ENCODE assay signal across 12 cellular contexts in genomic region chr16:57084996-57085395, GRCh38. TPM values are rescaled to one million over a fixed set of nuclear protein-coding genes. Genes with fewer than 3 reads are reported as not detected.
DNase-seq lines count a peak whose midpoint lies in the region; ATAC-seq and TF ChIP-seq lines count a peak whose summit lies in the region.
"Had no signal": no experiment of that assay in that cellular context is flagged by ENCODE, and none has a peak within 500 bp of the region (broad histone marks: within the 10 kb centered on the region; RNA-seq: fewer than 3 reads in every experiment).

No MANE protein-coding gene starts in this region.

- TF ChIP-seq CTCF in GM20000 (IDR thresholded peaks at IDR 0.05; ENCODE audit: extremely low read depth, missing control alignments) = no peak

- no peak for ATAC-seq in activated T-cell treated with anti-CD3 and anti-CD28 coated beads, Interleukin-2, amount 50 U/mL, for 4 hours
- no peak for ATAC-seq in stimulated activated naive B cell treated with anti-CD40 and anti-IgM and Interleukin-4, amounts not matched to agents 10 μg/mL and 1 μg/mL and 100 μg/mL, for 72 hours (replicated peaks)

- H3K36me3 Mint-ChIP-seq in activated T-cell treated with anti-CD3 and anti-CD28 coated beads, Interleukin-2, amount 50 U/mL, for 24 hours (ENCODE audit: low read depth) = peaks cover 38% of the 10 kb centered on the region
- peaks cover 12% of the 10 kb centered on the region for H3K36me3 Mint-ChIP-seq in activated T-cell treated with anti-CD3 and anti-CD28 coated beads, Interleukin-2, amount 50 U/mL, for 4 hours (ENCODE audit: insufficient read depth)
- peaks cover 18 to 19% of the 10 kb centered on the region in 2 donors for H3K36me3 Mint-ChIP-seq in stimulated activated naive B cell treated with anti-CD40 and anti-IgM and Interleukin-4, amounts not matched to agents 10 μg/mL and 1 μg/mL and 100 μg/mL, for 72 hours

- no peak overlapping the region for H3K4me3 Mint-ChIP-seq in activated T-cell treated with anti-CD3 and anti-CD28 coated beads, Interleukin-2, amount 50 U/mL, for 24 hours
- no peak overlapping the region for H3K4me3 Mint-ChIP-seq in activated T-cell treated with anti-CD3 and anti-CD28 coated beads, Interleukin-2, amount 50 U/mL, for 4 hours
- H3K4me3 Mint-ChIP-seq in stimulated activated naive B cell treated with anti-CD40 and anti-IgM and Interleukin-4, amounts not matched to agents 10 μg/mL and 1 μg/mL and 100 μg/mL, for 72 hours = peak overlapping the region in 1 of 2 donors; percentile 37
- H3K4me3 Mint-ChIP-seq: activated naive CD4-positive, alpha-beta T cell treated with anti-CD3 and anti-CD28 coated beads for 36 hours; T-helper 1 cell treated with Interleukin-12 subunit alpha and Interleukin-12 subunit beta and Interleukin-4 antibody, amounts not matched to agents 30 μg/mL and 1 μg/mL, for 36 hours had no signal

- H3K9me3 Mint-ChIP-seq in activated T-cell treated with anti-CD3 and anti-CD28 coated beads, Interleukin-2, amount 50 U/mL, for 24 hours = no peaks in the 10 kb centered on the region
- H3K9me3 Mint-ChIP-seq in activated T-cell treated with anti-CD3 and anti-CD28 coated beads, Interleukin-2, amount 50 U/mL, for 4 hours = no peaks in the 10 kb centered on the region
- no peaks in the 10 kb centered on the region for H3K9me3 Mint-ChIP-seq in stimulated activated naive B cell treated with anti-CD40 and anti-IgM and Interleukin-4, amounts not matched to agents 10 μg/mL and 1 μg/mL and 100 μg/mL, for 72 hours
- H3K9me3 Mint-ChIP-seq: activated naive CD4-positive, alpha-beta T cell treated with anti-CD3 and anti-CD28 coated beads for 36 hours; T-helper 1 cell treated with Interleukin-12 subunit alpha and Interleukin-12 subunit beta and Interleukin-4 antibody, amounts not matched to agents 30 μg/mL and 1 μg/mL, for 36 hours had no signal

- peaks cover 10% of the 10 kb centered on the region for H3K4me1 Mint-ChIP-seq in activated T-cell treated with anti-CD3 and anti-CD28 coated beads, Interleukin-2, amount 50 U/mL, for 24 hours (ENCODE audit: low read depth)
- H3K4me1 Mint-ChIP-seq in activated T-cell treated with anti-CD3 and anti-CD28 coated beads, Interleukin-2, amount 50 U/mL, for 4 hours (ENCODE audit: low read depth) = peaks cover 9% of the 10 kb centered on the region
- peaks cover 11 to 17% of the 10 kb centered on the region in 2 donors for H3K4me1 Mint-ChIP-seq in stimulated activated naive B cell treated with anti-CD40 and anti-IgM and Interleukin-4, amounts not matched to agents 10 μg/mL and 1 μg/mL and 100 μg/mL, for 72 hours

- no peak for DNase-seq in activated T-cell treated with anti-CD3 and anti-CD28 coated beads, Interleukin-2, amount 50 U/mL, for 24 hours
- DNase-seq in activated T-cell treated with anti-CD3 and anti-CD28 coated beads, Interleukin-2, amount 50 U/mL, for 4 hours = no peak
- DNase-seq in MV-4-11 (lab: John Stamatoyannopoulos, UW) = peak; percentile 79
- DNase-seq in SKM-1 treated with dmso at 0.1 percent for 144 hours (lab: John Stamatoyannopoulos, UW; ENCODE audit: unreplicated experiment) = peak; percentile 79
- no peak for DNase-seq in stimulated activated naive B cell treated with anti-CD40 and anti-IgM and Interleukin-4, amounts not matched to agents 10 μg/mL and 1 μg/mL and 100 μg/mL, for 72 hours
- no peak for DNase-seq in NCI-H2029 (lab: John Stamatoyannopoulos, UW)
- DNase-seq in islet precursor cell = no peak
- no peak for DNase-seq in GM20000 (ENCODE audit: low spot score)
- DNase-seq: NCI-H1048, NCI-H2081 treated with DMSO at 0.1 percent for 48 hours had no signal

- H3K27me3 Mint-ChIP-seq in activated T-cell treated with anti-CD3 and anti-CD28 coated beads, Interleukin-2, amount 50 U/mL, for 24 hours = no peaks in the 10 kb centered on the region
- no peaks in the 10 kb centered on the region for H3K27me3 Mint-ChIP-seq in activated T-cell treated with anti-CD3 and anti-CD28 coated beads, Interleukin-2, amount 50 U/mL, for 4 hours (ENCODE audit: low read depth)
- H3K27me3 Mint-ChIP-seq in stimulated activated naive B cell treated with anti-CD40 and anti-IgM and Interleukin-4, amounts not matched to agents 10 μg/mL and 1 μg/mL and 100 μg/mL, for 72 hours = no peaks in the 10 kb centered on the region

- peak overlapping the region; percentile 13 for H3K27ac Mint-ChIP-seq in activated T-cell treated with anti-CD3 and anti-CD28 coated beads, Interleukin-2, amount 50 U/mL, for 24 hours
- peak overlapping the region; percentile 83 for H3K27ac Mint-ChIP-seq in stimulated activated naive B cell treated with anti-CD40 and anti-IgM and Interleukin-4, amounts not matched to agents 10 μg/mL and 1 μg/mL and 100 μg/mL, for 72 hours
- H3K27ac Mint-ChIP-seq: T-helper 1 cell treated with Interleukin-12 subunit alpha and Interleukin-12 subunit beta and Interleukin-4 antibody, amounts not matched to agents 30 μg/mL and 1 μg/mL, for 36 hours had no signal

RNA-seq across cellular contexts. Expression of gene CPNE2, which starts 7.4 kb away (rescaled TPM):
- total RNA-seq in activated T-cell treated with anti-CD3 and anti-CD28 coated beads, Interleukin-2, amount 50 U/mL, for 4 hours = 1 to 10 TPM; 2.4 to 4.0 (median 2.9) TPM

Comparison
In these comparisons a context has a peak if more than half of its experiments do, and no peak if none do; other contexts are left out.
1. DNase-seq: peak in MV-4-11 (single experiment) and SKM-1 treated with dmso at 0.1 percent for 144 hours (single experiment); none in activated T-cell treated with anti-CD3 and anti-CD28 coated beads, Interleukin-2, amount 50 U/mL, for 24 hours (single experiment), activated T-cell treated with anti-CD3 and anti-CD28 coated beads, Interleukin-2, amount 50 U/mL, for 4 hours (single experiment), stimulated activated naive B cell treated with anti-CD40 and anti-IgM and Interleukin-4, amounts not matched to agents 10 μg/mL and 1 μg/mL and 100 μg/mL, for 72 hours (single experiment), NCI-H2029 (single experiment), islet precursor cell (single experiment) and GM20000 (single experiment).